In the genomic region with DNA sequence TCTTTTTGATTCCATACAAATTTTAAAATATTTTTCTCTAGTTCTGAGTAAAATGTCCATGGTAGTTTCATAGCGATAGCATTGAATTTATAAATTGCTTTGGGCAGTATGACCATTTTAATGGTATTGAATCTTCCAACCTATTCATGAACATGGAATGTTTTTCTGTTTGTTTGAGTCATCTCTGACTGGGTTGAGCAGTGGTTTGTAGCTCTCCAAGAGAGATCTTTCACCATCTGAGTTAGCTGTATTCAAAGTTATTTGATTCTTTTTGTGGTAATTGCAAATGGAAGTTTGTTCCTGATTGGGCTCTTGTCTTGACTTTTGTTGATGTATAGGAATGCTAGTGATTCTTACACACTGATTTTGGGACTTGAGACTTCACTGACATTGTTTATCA, we compare ENCODE assay signal across 16 cellular contexts.
"Had no signal": no experiment of that assay in that cellular context is flagged by ENCODE, and none has a peak within 500 bp of the region (broad histone marks: within the 10 kb centered on the region; RNA-seq: fewer than 3 reads in every experiment).

No MANE protein-coding gene starts in this region.

- H2AFZ ChIP-seq: hepatocyte, neural progenitor cell had no signal

- H3K4me3 ChIP-seq: adrenal gland, body of pancreas, esophagus muscularis mucosa, gastroesophageal sphincter, hepatocyte, neural progenitor cell, ovary, skin epidermis, thyroid gland, uterus had no signal

- H3K9ac ChIP-seq: neural progenitor cell had no signal

- H3K27ac Mint-ChIP-seq: activated T-helper 2 cell treated with anti-CD3 and anti-CD28 coated beads, Interferon-gamma antibody, Interleukin-2, Interleukin-4, amounts not matched to agents 10 μg/mL and 5 μg/mL and 100 μg/mL, durations not matched to agents 14 hours and 24 hours and 36 hours; endodermal cell; neural progenitor cell had no signal

- H3K4me3 Mint-ChIP-seq: endodermal cell, neural progenitor cell had no signal

- H3K4me2 ChIP-seq: hepatocyte, neural progenitor cell had no signal

- H3K9me3 Mint-ChIP-seq: activated T-helper 2 cell treated with anti-CD3 and anti-CD28 coated beads, Interferon-gamma antibody, Interleukin-2, Interleukin-4, amounts not matched to agents 10 μg/mL and 5 μg/mL and 100 μg/mL, durations not matched to agents 14 hours and 24 hours and 36 hours; endodermal cell; neural progenitor cell had no signal

- DNase-seq: activated CD4-positive, alpha-beta T cell treated with anti-CD3 and anti-CD28 coated beads, Interleukin-2, amount 50 U/mL, for 1 hour; activated CD4-positive, CD25-positive, alpha-beta regulatory T cell; activated naive CD4-positive, alpha-beta T cell treated with anti-CD3 and anti-CD28 coated beads, Interleukin-2, amount 50 U/mL, for 16 hours; adrenal gland; body of pancreas; endodermal cell; ovary; retina; thyroid gland; uterus had no signal

- H3K4me1 Mint-ChIP-seq: endodermal cell, neural progenitor cell had no signal

- H3K36me3 Mint-ChIP-seq: neural progenitor cell had no signal

- H3K36me3 ChIP-seq: adrenal gland, esophagus muscularis mucosa, gastroesophageal sphincter, neural progenitor cell, ovary, thyroid gland, uterus had no signal

- H3K79me2 ChIP-seq: hepatocyte had no signal

- H3K9me3 ChIP-seq: adrenal gland, body of pancreas, esophagus muscularis mucosa, gastroesophageal sphincter, ovary, thyroid gland, uterus had no signal

- ATAC-seq: body of pancreas, gastroesophageal sphincter had no signal

- H3K27me3 ChIP-seq: adrenal gland, body of pancreas, esophagus muscularis mucosa, gastroesophageal sphincter, hepatocyte, neural progenitor cell, ovary, thyroid gland, uterus had no signal

- H3K27ac ChIP-seq: adrenal gland, body of pancreas, esophagus muscularis mucosa, gastroesophageal sphincter, hepatocyte, neural progenitor cell, ovary, skin epidermis, thyroid gland, uterus had no signal

- H3K4me1 ChIP-seq: adrenal gland, body of pancreas, esophagus muscularis mucosa, gastroesophageal sphincter, neural progenitor cell, thyroid gland, uterus had no signal
